14 cellular contexts compared by ENCODE assay signal in genomic region chr4:72375050-72375736, GRCh38.
DNase-seq lines count a peak whose midpoint lies in the region; ATAC-seq, FAIRE-seq and TF ChIP-seq lines count a peak whose summit lies in the region.
"Had no signal": no experiment of that assay in that cellular context is flagged by ENCODE, and none has a peak within 500 bp of the region (broad histone marks: within the 10 kb centered on the region; RNA-seq: fewer than 3 reads in every experiment).

No MANE protein-coding gene starts in this region.

- peak; percentile 37 for DNase-seq in GDM1 (lab: John Stamatoyannopoulos, UW)
- DNase-seq in T1000 (lab: John Stamatoyannopoulos, UW) = peak; percentile 28
- peak; percentile 45 for DNase-seq in epithelial cell of prostate (ENCODE audit: low read depth, low spot score)
- no peak for DNase-seq in ovary
- DNase-seq in frontal cortex (ENCODE audit: low spot score in 2 of 2) = no peak
- DNase-seq in GM10266 (ENCODE audit: extremely low spot score) = no peak
- DNase-seq: activated CD4-positive, alpha-beta T cell treated with anti-CD3 and anti-CD28 coated beads for 36 hours; activated effector memory CD4-positive, alpha-beta T cell treated with Interleukin-2 at 50 U/mL for 16 hours; COR-L47; left lung; NCI-H345 had no signal

- TF ChIP-seq CTCF in ovary (IDR thresholded peaks at IDR 0.05) (no peak), GM10266 (IDR thresholded peaks at IDR 0.05; ENCODE audit: control insufficient read depth, insufficient read depth, low read depth, missing control alignments) (no peak)

- H3K27ac ChIP-seq in epithelial cell of prostate (peak overlapping the region; percentile 11), rectal smooth muscle tissue (ENCODE audit: low read depth, low read length) (peak overlapping the region; percentile 54), ovary (no peak overlapping the region)
- H3K27ac ChIP-seq: left lung, neutrophil had no signal

- no peak for TF ChIP-seq POLR2A in ovary (IDR thresholded peaks at IDR 0.05)

- H3K4me3 ChIP-seq in rectal smooth muscle tissue (ENCODE audit: low read length) (no peak overlapping the region), ovary (no peak overlapping the region)
- H3K4me3 ChIP-seq: left lung had no signal

- no peak for TF ChIP-seq EP300 in ovary (IDR thresholded peaks at IDR 0.05)

- FAIRE-seq in frontal cortex (lab: Jason Lieb, UNC) = no peak

- intact Hi-C loops in ovary (cut with DNase I) = no loop called here

- no peak overlapping the region for H3K9ac ChIP-seq in rectal smooth muscle tissue (ENCODE audit: low read length)

- H3K9me3 ChIP-seq in ovary = no peaks in the 10 kb centered on the region
- H3K9me3 ChIP-seq: left lung, neutrophil had no signal

- H3K4me1 ChIP-seq in rectal smooth muscle tissue (ENCODE audit: control insufficient read depth, insufficient read depth, low read length) (peaks cover 4% of the 10 kb centered on the region), ovary (ENCODE audit: insufficient read depth) (no peaks in the 10 kb centered on the region)
- H3K4me1 ChIP-seq: left lung had no signal

- H3K36me3 ChIP-seq in rectal smooth muscle tissue (ENCODE audit: control insufficient read depth, insufficient read depth, low read length) (no peaks in the 10 kb centered on the region), ovary (no peaks in the 10 kb centered on the region)
- H3K36me3 ChIP-seq: left lung, neutrophil had no signal

- ATAC-seq in GM21576 (IDR thresholded peaks at IDR 0.05; ENCODE audit: unreplicated experiment) = no peak
- ATAC-seq: activated CD4-positive, alpha-beta T cell treated with anti-CD3 and anti-CD28 coated beads for 36 hours; left lung had no signal

- H3K27me3 ChIP-seq in rectal smooth muscle tissue (ENCODE audit: control insufficient read depth, insufficient read depth, low read length) (no peaks in the 10 kb centered on the region), ovary (peaks cover 2% of the 10 kb centered on the region)
- H3K27me3 ChIP-seq: left lung, neutrophil had no signal

- 49 to 64% (median 49%) methylated on average over 4 of the region's 4 CpGs for WGBS in ovary, 3 donors

Comparison
In these comparisons a context has a peak if more than half of its experiments do, and no peak if none do; other contexts are left out.
1. DNase-seq: peak in GDM1 (single experiment), T1000 (single experiment) and epithelial cell of prostate (single experiment); none in ovary (0 of 5), frontal cortex (0 of 2) and GM10266 (single experiment).
2. H3K27ac ChIP-seq: peak in epithelial cell of prostate (single experiment) and rectal smooth muscle tissue (single experiment); none in ovary (0 of 2).